Comparison of ENCODE assay signal across 25 cellular contexts in genomic region chr16:12643034-12643455, GRCh38.
"Had no signal": no experiment of that assay in that cellular context is flagged by ENCODE, and none has a peak within 500 bp of the region (broad histone marks: within the 10 kb centered on the region; RNA-seq: fewer than 3 reads in every experiment).

No MANE protein-coding gene starts in this region.

- H3K4me3 ChIP-seq: left lung, lower lobe of right lung, mucosa of descending colon, ovary, right atrium auricular region, right lobe of liver, stomach, testis, thyroid gland, transverse colon, upper lobe of left lung, vagina had no signal

- H3K36me3 ChIP-seq: left lung, lower lobe of right lung, ovary, right atrium auricular region, right lobe of liver, stomach, thyroid gland, transverse colon, upper lobe of left lung, vagina had no signal

- H3K27me3 ChIP-seq: left lung, ovary, right atrium auricular region, right lobe of liver, stomach, testis, thyroid gland, transverse colon, upper lobe of left lung, vagina had no signal

- DNase-seq: immature natural killer cell; kidney; left colon; left lung; lower lobe of right lung; mammary epithelial cell; mesenchymal stem cell; mucosa of descending colon; naive thymus-derived CD4-positive, alpha-beta T cell; ovary; stimulated activated CD4-positive, alpha-beta T cell treated with anti-CD3 and anti-CD28 coated beads, Interleukin-12 subunit alpha, Interleukin-12 subunit beta, amount 100 ng/mL, for 4 hours; stimulated activated CD4-positive, alpha-beta T cell treated with anti-CD3 and anti-CD28 coated beads, Interleukin-15, amount 100 ng/mL, for 24 hours; stimulated activated CD4-positive, alpha-beta T cell treated with anti-CD3 and anti-CD28 coated beads, Interleukin-2, amount 100 ng/mL, for 24 hours; stimulated activated CD4-positive, alpha-beta T cell treated with anti-CD3 and anti-CD28 coated beads, Interleukin-4, amount 100 ng/mL, for 1 hour; stimulated activated naive B cell treated with anti-CD40 and anti-IgM and Interleukin-4, amounts not matched to agents 10 μg/mL and 1 μg/mL and 100 μg/mL, for 72 hours; stimulated activated naive CD8-positive, alpha-beta T cell treated with anti-CD3 and anti-CD28 coated beads, Interleukin-15, Interleukin-2, amounts not matched to agents 100 U/mL and 50 U/mL, for 24 hours; stomach; testis; thyroid gland; transverse colon; upper lobe of left lung had no signal

- H3K4me1 ChIP-seq: left lung, lower lobe of right lung, testis, thyroid gland, transverse colon, upper lobe of left lung, vagina had no signal

- ATAC-seq: left colon; left lung; lower lobe of right lung; mucosa of descending colon; naive thymus-derived CD4-positive, alpha-beta T cell; stimulated activated naive B cell treated with anti-CD40 and anti-IgM and Interleukin-4, amounts not matched to agents 10 μg/mL and 1 μg/mL and 100 μg/mL, for 72 hours; stimulated activated naive CD8-positive, alpha-beta T cell treated with anti-CD3 and anti-CD28 coated beads, Interleukin-15, Interleukin-2, amounts not matched to agents 100 U/mL and 50 U/mL, for 24 hours had no signal

- H3K9me3 ChIP-seq: lower lobe of right lung, mucosa of descending colon, ovary, right lobe of liver, testis, thyroid gland, transverse colon, vagina had no signal

- H3K27ac ChIP-seq: left lung, lower lobe of right lung, ovary, right atrium auricular region, stomach, testis, thyroid gland, transverse colon, upper lobe of left lung, vagina had no signal

- FAIRE-seq: islet of Langerhans, kidney had no signal
